In genomic region chr3:37920156-37920686, GRCh38 we compare ENCODE assay signal across 27 cellular contexts. TPM values are rescaled to one million over a fixed set of nuclear protein-coding genes. Genes with fewer than 3 reads are reported as not detected.
A peak's percentile ranks its signal among the peaks of the same experiment; 100 is the strongest.
DNase-seq lines count a peak whose midpoint lies in the region; ATAC-seq, FAIRE-seq and TF ChIP-seq lines count a peak whose summit lies in the region.
"Had no signal": no experiment of that assay in that cellular context is flagged by ENCODE, and none has a peak within 500 bp of the region (broad histone marks: within the 10 kb centered on the region; RNA-seq: fewer than 3 reads in every experiment).

No MANE protein-coding gene starts in this region.

- no peak overlapping the region for H2AFZ ChIP-seq in mammary epithelial cell (ENCODE audit: low read depth, low read length)

- peaks cover 11% of the 10 kb centered on the region for H3K36me3 Mint-ChIP-seq in MCF 10A (ENCODE audit: insufficient read depth, unreplicated experiment)
- H3K36me3 Mint-ChIP-seq: CD8-positive, alpha-beta T cell; stimulated activated memory B cell treated with anti-CD40 and anti-IgM and Interleukin-4, amounts not matched to agents 10 μg/mL and 1 μg/mL and 100 μg/mL, for 72 hours had no signal

- peaks cover 4% of the 10 kb centered on the region for H3K9me3 Mint-ChIP-seq in MCF 10A (ENCODE audit: unreplicated experiment)

- no peaks in the 10 kb centered on the region for H3K27me3 Mint-ChIP-seq in MCF 10A (ENCODE audit: insufficient read depth, unreplicated experiment)

- 54% methylated on average over 4 of the region's 4 CpGs for WGBS in mammary epithelial cell (ENCODE audit: low coverage, missing lambda C conversion rate)
- WGBS in thyroid gland, 2 donors: 79 to 85% methylated on average over 4 of the region's 4 CpGs
- 63 to 67% methylated on average over 4 of the region's 4 CpGs for WGBS in tibial nerve, 2 donors

- H3K27me3 ChIP-seq in mammary epithelial cell (ENCODE audit: insufficient read depth, low read length) (no peaks in the 10 kb centered on the region), thyroid gland (no peaks in the 10 kb centered on the region), tibial nerve (no peaks in the 10 kb centered on the region)
- H3K27me3 ChIP-seq: SJCRH30, suprapubic skin had no signal

- no peak for FAIRE-seq in kidney (lab: Jason Lieb, UNC)
- FAIRE-seq: RCC 7860 had no signal

- H3K79me2 ChIP-seq in mammary epithelial cell (ENCODE audit: insufficient read depth, low read length): peaks cover 96% of the 10 kb centered on the region

- no peak for TF ChIP-seq EP300 in tibial nerve (IDR thresholded peaks at IDR 0.05)

- H3K9ac ChIP-seq in mammary epithelial cell (ENCODE audit: insufficient read depth, low read length): no peak overlapping the region
- peak overlapping the region in 1 of 2 donors; percentile 4 for H3K9ac ChIP-seq in kidney (ENCODE audit: low read length in 2 of 2)

- H3K27ac ChIP-seq in mammary epithelial cell (ENCODE audit: insufficient read depth, low read depth, low read length): no peak overlapping the region
- peak overlapping the region; percentile 49 for H3K27ac ChIP-seq in angular gyrus (ENCODE audit: low read depth, low read length)
- H3K27ac ChIP-seq in kidney (ENCODE audit: low read depth in 2 of 2, low read length in 2 of 2): peak overlapping the region; percentile 0 to 54
- no peak overlapping the region for H3K27ac ChIP-seq in thyroid gland
- H3K27ac ChIP-seq in tibial nerve: peak overlapping the region in 2 of 4 donors; percentile 83 to 87
- H3K27ac ChIP-seq: SJCRH30, suprapubic skin had no signal

- ATAC-seq in GM18858 (IDR thresholded peaks at IDR 0.05; ENCODE audit: unreplicated experiment): no peak
- ATAC-seq: activated CD8-positive, alpha-beta T cell treated with anti-CD3 and anti-CD28 coated beads, Interleukin-2, amount 10 ng/mL, durations not matched to agents 7 days and 5 days; CD8-positive, alpha-beta T cell; stimulated activated memory B cell treated with anti-CD40 and anti-IgM and Interleukin-4, amounts not matched to agents 10 μg/mL and 1 μg/mL and 100 μg/mL, for 72 hours had no signal

- no peaks in the 10 kb centered on the region for H4K20me1 ChIP-seq in mammary epithelial cell (ENCODE audit: insufficient read depth, low read length)

- H3K4me1 ChIP-seq in mammary epithelial cell (ENCODE audit: insufficient read depth, low read length) (peaks cover 10% of the 10 kb centered on the region), kidney (ENCODE audit: control insufficient read depth in 1 of 2, insufficient read depth in 1 of 2, low read depth in 1 of 2, low read length in 2 of 2) (peaks cover 34 to 56% of the 10 kb centered on the region in 2 donors), thyroid gland (peaks cover 6 to 18% of the 10 kb centered on the region in 2 donors), tibial nerve (peaks cover 0 to 89% (median 52%) of the 10 kb centered on the region in 4 donors)
- H3K4me1 ChIP-seq: SJCRH30 had no signal

- BruUV-seq in MCF 10A (replicated peaks; lab: Mats Ljungman, UMichigan) (no TSS peak), mammary epithelial cell (replicated peaks; lab: Mats Ljungman, UMichigan) (no TSS peak)

- in situ Hi-C loops in mammary epithelial cell (cut with MboI; ENCODE audit: low sequenced_read_pairs in 2 of 2): no loop called here

- H3K4me3 ChIP-seq in mammary epithelial cell (replicated peaks in 1 of 3; ENCODE audit: insufficient read depth in 1 of 3, low read depth in 2 of 3, low read length in 3 of 3) (no peak overlapping the region), kidney (ENCODE audit: low read length in 2 of 2) (no peak overlapping the region), thyroid gland (replicated peaks in 1 of 3) (no peak overlapping the region), tibial nerve (no peak overlapping the region)
- H3K4me3 ChIP-seq: SJCRH30, suprapubic skin had no signal

- dilution Hi-C loops in mammary epithelial cell (cut with HindIII; ENCODE audit: low sequenced_read_pairs): loop anchor here (5.0 kb wide), 1 partner anchor 43 kb away; no protein-coding TSS in a partner anchor

- TF ChIP-seq CTCF in MCF 10A (IDR thresholded peaks at IDR 0.05; ENCODE audit: unreplicated experiment) (no peak), mammary epithelial cell (conservative IDR thresholded peaks at IDR 0.05 in 1 of 2, IDR thresholded peaks at IDR 0.05 in 1 of 2; ENCODE audit: extremely low read depth in 1 of 2, insufficient read depth in 1 of 2, low read depth in 1 of 2, low read length in 2 of 2) (no peak), kidney (IDR thresholded peaks at IDR 0.05; ENCODE audit: borderline replicate concordance, extremely low read depth, insufficient read depth) (no peak), thyroid gland (IDR thresholded peaks at IDR 0.05) (no peak), tibial nerve (IDR thresholded peaks at IDR 0.05) (no peak)

- DNase-seq in MCF 10A (ENCODE audit: unreplicated experiment) (no peak), mammary epithelial cell (no peak), kidney (no peak), thyroid gland (no peak), tibial nerve (ENCODE audit: low spot score in 2 of 2) (no peak), GM19238 (ENCODE audit: insufficient read length, low spot score) (no peak)
- DNase-seq: 8988T; activated CD4-positive, alpha-beta T cell treated with anti-CD3 and anti-CD28 coated beads for 1 hour; activated CD8-positive, alpha-beta T cell treated with anti-CD3 and anti-CD28 coated beads, Interleukin-2, amount 10 ng/mL, durations not matched to agents 7 days and 5 days; activated effector memory CD4-positive, alpha-beta T cell treated with anti-CD3 and anti-CD28 coated beads, Interleukin-2, amount 50 U/mL, for 16 hours; CD8-positive, alpha-beta T cell; DMS53; effector memory CD4-positive, alpha-beta T cell; foreskin melanocyte; GF-D8; GOT3; NCI-H1092 treated with DMSO at 0.1 percent for 48 hours; NCI-H510A; nephron progenitor cell; right cardiac atrium; SJCRH30; stimulated activated CD4-positive, alpha-beta T cell treated with anti-CD3 and anti-CD28 coated beads, Interleukin-4, amount 100 ng/mL, for 1 hour had no signal

- H3K27ac Mint-ChIP-seq in MCF 10A (ENCODE audit: low read depth, unreplicated experiment): peak overlapping the region; percentile 19
- H3K27ac Mint-ChIP-seq: activated CD8-positive, alpha-beta T cell treated with anti-CD3 and anti-CD28 coated beads, Interleukin-2, amount 10 ng/mL, durations not matched to agents 7 days and 5 days; CD8-positive, alpha-beta T cell; stimulated activated memory B cell treated with anti-CD40 and anti-IgM and Interleukin-4, amounts not matched to agents 10 μg/mL and 1 μg/mL and 100 μg/mL, for 72 hours had no signal

- peaks cover 17% of the 10 kb centered on the region for H3K4me1 Mint-ChIP-seq in MCF 10A (ENCODE audit: insufficient read depth, unreplicated experiment)
- H3K4me1 Mint-ChIP-seq: stimulated activated memory B cell treated with anti-CD40 and anti-IgM and Interleukin-4, amounts not matched to agents 10 μg/mL and 1 μg/mL and 100 μg/mL, for 72 hours had no signal

- H3K36me3 ChIP-seq in mammary epithelial cell (ENCODE audit: insufficient read depth, low read length) (peaks cover 2% of the 10 kb centered on the region), kidney (ENCODE audit: control insufficient read depth in 1 of 2, insufficient read depth in 2 of 2, low read length in 2 of 2) (no peaks in the 10 kb centered on the region), thyroid gland (no peaks in the 10 kb centered on the region), tibial nerve (no peaks in the 10 kb centered on the region)
- H3K36me3 ChIP-seq: SJCRH30, suprapubic skin had no signal

- no peaks in the 10 kb centered on the region for H3K9me3 ChIP-seq in mammary epithelial cell (replicated peaks; ENCODE audit: insufficient read depth, low read length)
- no peaks in the 10 kb centered on the region for H3K9me3 ChIP-seq in kidney (ENCODE audit: control insufficient read depth in 1 of 2, low read length in 2 of 2)
- no peaks in the 10 kb centered on the region for H3K9me3 ChIP-seq in thyroid gland
- H3K9me3 ChIP-seq in tibial nerve: no peaks in the 10 kb centered on the region
- H3K9me3 ChIP-seq: SJCRH30, suprapubic skin had no signal

- POLR2A ChIA-PET in MCF 10A (lab: Yijun Ruan, JAX): no interaction called here

- H3K4me2 ChIP-seq in mammary epithelial cell (ENCODE audit: insufficient read depth, low read depth, low read length): no peak overlapping the region

- no peak overlapping the region for H3K4me3 Mint-ChIP-seq in MCF 10A (ENCODE audit: unreplicated experiment)
- H3K4me3 Mint-ChIP-seq: activated CD8-positive, alpha-beta T cell treated with anti-CD3 and anti-CD28 coated beads, Interleukin-2, amount 10 ng/mL, durations not matched to agents 7 days and 5 days; CD8-positive, alpha-beta T cell; nephron progenitor cell; stimulated activated memory B cell treated with anti-CD40 and anti-IgM and Interleukin-4, amounts not matched to agents 10 μg/mL and 1 μg/mL and 100 μg/mL, for 72 hours had no signal

- intact Hi-C loops in MCF 10A (cut with micrococcal nuclease): no loop called here
- intact Hi-C loops in mammary epithelial cell (cut with micrococcal nuclease): no loop called here
- intact Hi-C loops in kidney (cut with DNase I): no loop called here
- intact Hi-C loops in thyroid gland (cut with DNase I): no loop called here

- CTCF ChIA-PET in MCF 10A (lab: Yijun Ruan, JAX) (interaction anchor here (0.6 kb wide), 1 partner anchor 26 kb away, joined by 3 read pairs; no protein-coding TSS in a partner anchor), mammary epithelial cell (lab: Charles Lee; ENCODE audit: low non-redundant PET) (no interaction called here)

- TF ChIP-seq POLR2A in thyroid gland (IDR thresholded peaks at IDR 0.05) (no peak), tibial nerve (IDR thresholded peaks at IDR 0.05) (no peak)

RNA-seq across cellular contexts. Expression of gene CTDSPL, which starts 58.5 kb away (rescaled TPM):
- 28.6 and 38.8 TPM in 2 replicates for total RNA-seq in MCF 10A (2022)
- 10 to 100 TPM; 65.3 to 81.7 TPM for total RNA-seq in mammary epithelial cell
- 86.8 TPM for polyA plus RNA-seq in mammary epithelial cell
- 149 TPM for polyA minus RNA-seq in mammary epithelial cell
- 78.3 TPM for total RNA-seq in kidney
- polyA plus RNA-seq in kidney (ENCODE audit: insufficient read depth, low read depth, low replicate concordance): 55.9 TPM
- 10 to 100 TPM; 23.6 to 37.9 (median 29.8) TPM for total RNA-seq in thyroid gland
- 10 to 100 TPM; 31.8 to 87.0 (median 49.0) TPM for total RNA-seq in tibial nerve

Comparison
In these comparisons a context has a peak if more than half of its experiments do, and no peak if none do; other contexts are left out.
1. H3K27ac ChIP-seq: peak in angular gyrus (single experiment) and kidney (2 of 2); none in mammary epithelial cell (single experiment) and thyroid gland (0 of 3).